1 cellular context compared by ENCODE assay signal in the genomic region with DNA sequence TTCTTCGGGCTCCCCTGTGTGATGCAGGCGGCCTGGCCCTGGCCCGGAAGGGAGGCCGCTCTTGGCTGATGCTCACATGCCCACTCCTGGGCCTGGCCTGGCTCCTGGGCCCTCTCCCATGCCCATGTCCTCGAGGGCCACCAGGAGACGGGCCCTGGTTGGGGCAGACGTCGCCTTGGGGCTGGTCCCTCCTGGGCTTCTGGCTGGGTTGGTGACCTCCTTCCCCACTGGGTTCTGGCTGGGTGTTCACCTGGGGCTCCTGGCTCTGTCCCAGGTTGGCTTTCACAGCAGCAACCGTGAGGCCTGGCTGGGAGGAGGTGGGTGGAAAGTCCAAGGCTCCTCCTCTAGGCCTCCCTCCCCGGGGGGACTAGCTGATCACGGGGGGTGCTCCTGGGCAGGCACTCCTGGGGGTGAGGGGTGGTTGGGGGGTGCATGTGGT.
TF ChIP-seq lines count a peak whose summit lies in the region.

No MANE protein-coding gene starts in this region.

TF ChIP-seq in K562, 482 proteins besides CTCF, POLR2A, EP300 and RAD21:
- TF ChIP-seq, protein P1, sequence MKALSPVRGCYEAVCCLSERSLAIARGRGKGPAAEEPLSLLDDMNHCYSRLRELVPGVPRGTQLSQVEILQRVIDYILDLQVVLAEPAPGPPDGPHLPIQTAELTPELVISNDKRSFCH (CRISPR knock-in tag; IDR thresholded peaks at IDR 0.05) = no peak
- TF ChIP-seq, protein P1 (tag; IDR thresholded peaks at IDR 0.05) = no peak
- TF ChIP-seq PRMT5 (CRISPR knock-in tag; IDR thresholded peaks at IDR 0.05) (no peak), SRSF9 (IDR thresholded peaks at IDR 0.05; ENCODE audit: borderline replicate concordance, low read depth, low read length) (no peak), ZNF717 (CRISPR knock-in tag; IDR thresholded peaks at IDR 0.05) (no peak), NCOA2 (IDR thresholded peaks at IDR 0.05; ENCODE audit: partially characterized antibody in 2 of 2) (no peak), FOS (IDR thresholded peaks at IDR 0.05; ENCODE audit: extremely low read depth, insufficient read length) (no peak)
- TF ChIP-seq, protein P2, sequence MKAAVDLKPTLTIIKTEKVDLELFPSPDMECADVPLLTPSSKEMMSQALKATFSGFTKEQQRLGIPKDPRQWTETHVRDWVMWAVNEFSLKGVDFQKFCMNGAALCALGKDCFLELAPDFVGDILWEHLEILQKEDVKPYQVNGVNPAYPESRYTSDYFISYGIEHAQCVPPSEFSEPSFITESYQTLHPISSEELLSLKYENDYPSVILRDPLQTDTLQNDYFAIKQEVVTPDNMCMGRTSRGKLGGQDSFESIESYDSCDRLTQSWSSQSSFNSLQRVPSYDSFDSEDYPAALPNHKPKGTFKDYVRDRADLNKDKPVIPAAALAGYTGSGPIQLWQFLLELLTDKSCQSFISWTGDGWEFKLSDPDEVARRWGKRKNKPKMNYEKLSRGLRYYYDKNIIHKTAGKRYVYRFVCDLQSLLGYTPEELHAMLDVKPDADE (conservative IDR thresholded peaks at IDR 0.05; ENCODE audit: control insufficient read depth, low read depth, low read length) = no peak
- TF ChIP-seq, protein P3, sequence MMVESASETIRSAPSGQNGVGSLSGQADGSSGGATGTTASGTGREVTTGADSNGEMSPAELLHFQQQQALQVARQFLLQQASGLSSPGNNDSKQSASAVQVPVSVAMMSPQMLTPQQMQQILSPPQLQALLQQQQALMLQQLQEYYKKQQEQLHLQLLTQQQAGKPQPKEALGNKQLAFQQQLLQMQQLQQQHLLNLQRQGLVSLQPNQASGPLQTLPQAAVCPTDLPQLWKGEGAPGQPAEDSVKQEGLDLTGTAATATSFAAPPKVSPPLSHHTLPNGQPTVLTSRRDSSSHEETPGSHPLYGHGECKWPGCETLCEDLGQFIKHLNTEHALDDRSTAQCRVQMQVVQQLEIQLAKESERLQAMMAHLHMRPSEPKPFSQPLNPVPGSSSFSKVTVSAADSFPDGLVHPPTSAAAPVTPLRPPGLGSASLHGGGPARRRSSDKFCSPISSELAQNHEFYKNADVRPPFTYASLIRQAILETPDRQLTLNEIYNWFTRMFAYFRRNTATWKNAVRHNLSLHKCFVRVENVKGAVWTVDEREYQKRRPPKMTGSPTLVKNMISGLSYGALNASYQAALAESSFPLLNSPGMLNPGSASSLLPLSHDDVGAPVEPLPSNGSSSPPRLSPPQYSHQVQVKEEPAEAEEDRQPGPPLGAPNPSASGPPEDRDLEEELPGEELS (CRISPR knock-in tag; IDR thresholded peaks at IDR 0.05; ENCODE audit: borderline replicate concordance) = no peak
- TF ChIP-seq, protein P4, sequence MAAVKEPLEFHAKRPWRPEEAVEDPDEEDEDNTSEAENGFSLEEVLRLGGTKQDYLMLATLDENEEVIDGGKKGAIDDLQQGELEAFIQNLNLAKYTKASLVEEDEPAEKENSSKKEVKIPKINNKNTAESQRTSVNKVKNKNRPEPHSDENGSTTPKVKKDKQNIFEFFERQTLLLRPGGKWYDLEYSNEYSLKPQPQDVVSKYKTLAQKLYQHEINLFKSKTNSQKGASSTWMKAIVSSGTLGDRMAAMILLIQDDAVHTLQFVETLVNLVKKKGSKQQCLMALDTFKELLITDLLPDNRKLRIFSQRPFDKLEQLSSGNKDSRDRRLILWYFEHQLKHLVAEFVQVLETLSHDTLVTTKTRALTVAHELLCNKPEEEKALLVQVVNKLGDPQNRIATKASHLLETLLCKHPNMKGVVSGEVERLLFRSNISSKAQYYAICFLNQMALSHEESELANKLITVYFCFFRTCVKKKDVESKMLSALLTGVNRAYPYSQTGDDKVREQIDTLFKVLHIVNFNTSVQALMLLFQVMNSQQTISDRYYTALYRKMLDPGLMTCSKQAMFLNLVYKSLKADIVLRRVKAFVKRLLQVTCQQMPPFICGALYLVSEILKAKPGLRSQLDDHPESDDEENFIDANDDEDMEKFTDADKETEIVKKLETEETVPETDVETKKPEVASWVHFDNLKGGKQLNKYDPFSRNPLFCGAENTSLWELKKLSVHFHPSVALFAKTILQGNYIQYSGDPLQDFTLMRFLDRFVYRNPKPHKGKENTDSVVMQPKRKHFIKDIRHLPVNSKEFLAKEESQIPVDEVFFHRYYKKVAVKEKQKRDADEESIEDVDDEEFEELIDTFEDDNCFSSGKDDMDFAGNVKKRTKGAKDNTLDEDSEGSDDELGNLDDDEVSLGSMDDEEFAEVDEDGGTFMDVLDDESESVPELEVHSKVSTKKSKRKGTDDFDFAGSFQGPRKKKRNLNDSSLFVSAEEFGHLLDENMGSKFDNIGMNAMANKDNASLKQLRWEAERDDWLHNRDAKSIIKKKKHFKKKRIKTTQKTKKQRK (IDR thresholded peaks at IDR 0.05; ENCODE audit: borderline replicate concordance, low read depth, low read length) = no peak
- TF ChIP-seq, protein P5, sequence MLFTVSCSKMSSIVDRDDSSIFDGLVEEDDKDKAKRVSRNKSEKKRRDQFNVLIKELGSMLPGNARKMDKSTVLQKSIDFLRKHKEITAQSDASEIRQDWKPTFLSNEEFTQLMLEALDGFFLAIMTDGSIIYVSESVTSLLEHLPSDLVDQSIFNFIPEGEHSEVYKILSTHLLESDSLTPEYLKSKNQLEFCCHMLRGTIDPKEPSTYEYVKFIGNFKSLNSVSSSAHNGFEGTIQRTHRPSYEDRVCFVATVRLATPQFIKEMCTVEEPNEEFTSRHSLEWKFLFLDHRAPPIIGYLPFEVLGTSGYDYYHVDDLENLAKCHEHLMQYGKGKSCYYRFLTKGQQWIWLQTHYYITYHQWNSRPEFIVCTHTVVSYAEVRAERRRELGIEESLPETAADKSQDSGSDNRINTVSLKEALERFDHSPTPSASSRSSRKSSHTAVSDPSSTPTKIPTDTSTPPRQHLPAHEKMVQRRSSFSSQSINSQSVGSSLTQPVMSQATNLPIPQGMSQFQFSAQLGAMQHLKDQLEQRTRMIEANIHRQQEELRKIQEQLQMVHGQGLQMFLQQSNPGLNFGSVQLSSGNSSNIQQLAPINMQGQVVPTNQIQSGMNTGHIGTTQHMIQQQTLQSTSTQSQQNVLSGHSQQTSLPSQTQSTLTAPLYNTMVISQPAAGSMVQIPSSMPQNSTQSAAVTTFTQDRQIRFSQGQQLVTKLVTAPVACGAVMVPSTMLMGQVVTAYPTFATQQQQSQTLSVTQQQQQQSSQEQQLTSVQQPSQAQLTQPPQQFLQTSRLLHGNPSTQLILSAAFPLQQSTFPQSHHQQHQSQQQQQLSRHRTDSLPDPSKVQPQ (CRISPR knock-in tag; IDR thresholded peaks at IDR 0.05; ENCODE audit: borderline replicate concordance) = no peak
